Comparison of ENCODE assay signal across 1 cellular context in genomic region chr3:142447852-142448315, GRCh38.
A peak's percentile ranks its signal among the peaks of the same experiment; 100 is the strongest.
TF ChIP-seq lines count a peak whose summit lies in the region.

A gene with protein sequence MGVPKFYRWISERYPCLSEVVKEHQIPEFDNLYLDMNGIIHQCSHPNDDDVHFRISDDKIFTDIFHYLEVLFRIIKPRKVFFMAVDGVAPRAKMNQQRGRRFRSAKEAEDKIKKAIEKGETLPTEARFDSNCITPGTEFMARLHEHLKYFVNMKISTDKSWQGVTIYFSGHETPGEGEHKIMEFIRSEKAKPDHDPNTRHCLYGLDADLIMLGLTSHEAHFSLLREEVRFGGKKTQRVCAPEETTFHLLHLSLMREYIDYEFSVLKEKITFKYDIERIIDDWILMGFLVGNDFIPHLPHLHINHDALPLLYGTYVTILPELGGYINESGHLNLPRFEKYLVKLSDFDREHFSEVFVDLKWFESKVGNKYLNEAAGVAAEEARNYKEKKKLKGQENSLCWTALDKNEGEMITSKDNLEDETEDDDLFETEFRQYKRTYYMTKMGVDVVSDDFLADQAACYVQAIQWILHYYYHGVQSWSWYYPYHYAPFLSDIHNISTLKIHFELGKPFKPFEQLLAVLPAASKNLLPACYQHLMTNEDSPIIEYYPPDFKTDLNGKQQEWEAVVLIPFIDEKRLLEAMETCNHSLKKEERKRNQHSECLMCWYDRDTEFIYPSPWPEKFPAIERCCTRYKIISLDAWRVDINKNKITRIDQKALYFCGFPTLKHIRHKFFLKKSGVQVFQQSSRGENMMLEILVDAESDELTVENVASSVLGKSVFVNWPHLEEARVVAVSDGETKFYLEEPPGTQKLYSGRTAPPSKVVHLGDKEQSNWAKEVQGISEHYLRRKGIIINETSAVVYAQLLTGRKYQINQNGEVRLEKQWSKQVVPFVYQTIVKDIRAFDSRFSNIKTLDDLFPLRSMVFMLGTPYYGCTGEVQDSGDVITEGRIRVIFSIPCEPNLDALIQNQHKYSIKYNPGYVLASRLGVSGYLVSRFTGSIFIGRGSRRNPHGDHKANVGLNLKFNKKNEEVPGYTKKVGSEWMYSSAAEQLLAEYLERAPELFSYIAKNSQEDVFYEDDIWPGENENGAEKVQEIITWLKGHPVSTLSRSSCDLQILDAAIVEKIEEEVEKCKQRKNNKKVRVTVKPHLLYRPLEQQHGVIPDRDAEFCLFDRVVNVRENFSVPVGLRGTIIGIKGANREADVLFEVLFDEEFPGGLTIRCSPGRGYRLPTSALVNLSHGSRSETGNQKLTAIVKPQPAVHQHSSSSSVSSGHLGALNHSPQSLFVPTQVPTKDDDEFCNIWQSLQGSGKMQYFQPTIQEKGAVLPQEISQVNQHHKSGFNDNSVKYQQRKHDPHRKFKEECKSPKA (N-terminal part only) (minus strand): TSS chr3:142448037. CDS start chr3:142447944, 93 bp downstream.

TF ChIP-seq in HepG2, 621 proteins besides CTCF, POLR2A, EP300 and RAD21 (continued from another document and continues in another):
- TF ChIP-seq PBX2 (CRISPR knock-in tag; IDR thresholded peaks at IDR 0.05) (no peak), ZFP37 (CRISPR knock-in tag; IDR thresholded peaks at IDR 0.05; ENCODE audit: borderline replicate concordance) (no peak), ZNF337 (CRISPR knock-in tag; IDR thresholded peaks at IDR 0.05; ENCODE audit: borderline replicate concordance, low read depth) (no peak), ZNF607 (CRISPR knock-in tag; IDR thresholded peaks at IDR 0.05; ENCODE audit: borderline replicate concordance) (no peak), NR3C1 (CRISPR knock-in tag; IDR thresholded peaks at IDR 0.05) (no peak), ZNF747 (CRISPR knock-in tag; IDR thresholded peaks at IDR 0.05; ENCODE audit: borderline replicate concordance) (no peak), HMG20A (CRISPR knock-in tag; IDR thresholded peaks at IDR 0.05; ENCODE audit: borderline replicate concordance) (no peak), ZSCAN12 (CRISPR knock-in tag; IDR thresholded peaks at IDR 0.05) (no peak), ZNF704 (CRISPR knock-in tag; IDR thresholded peaks at IDR 0.05; ENCODE audit: borderline replicate concordance) (no peak), ZFP36L1 (CRISPR knock-in tag; IDR thresholded peaks at IDR 0.05) (0 out of 2 replicates have a peak, but pooled peaks have one; percentile 24), SP4 (CRISPR knock-in tag; IDR thresholded peaks at IDR 0.05) (peak; percentile 39; the same call in 1 of the 2 replicates), ONECUT2 (CRISPR knock-in tag; IDR thresholded peaks at IDR 0.05) (no peak), LBX2 (CRISPR knock-in tag; IDR thresholded peaks at IDR 0.05; ENCODE audit: borderline replicate concordance) (no peak), ELF4 (CRISPR knock-in tag; IDR thresholded peaks at IDR 0.05; ENCODE audit: borderline replicate concordance) (no peak), PRPF4 (IDR thresholded peaks at IDR 0.05; ENCODE audit: low read depth, low read length, poor library complexity, severe bottlenecking) (no peak), HMGXB4 (CRISPR knock-in tag; IDR thresholded peaks at IDR 0.05; ENCODE audit: borderline replicate concordance in 1 of 2, low read depth in 1 of 2) (peak; percentile 76 to 80; a peak in 2 of 4 replicates), REL (CRISPR knock-in tag; conservative IDR thresholded peaks at IDR 0.05) (no peak), PLSCR1 (CRISPR knock-in tag; IDR thresholded peaks at IDR 0.05; ENCODE audit: borderline replicate concordance) (no peak), TBP (CRISPR knock-in tag; IDR thresholded peaks at IDR 0.05) (no peak), EHMT2 (IDR thresholded peaks at IDR 0.05; ENCODE audit: borderline replicate concordance, low read depth, low read length) (no peak), ZFP1 (CRISPR knock-in tag; IDR thresholded peaks at IDR 0.05) (0 out of 2 replicates have a peak, but pooled peaks have one; percentile 42), TRIM24 (CRISPR knock-in tag; IDR thresholded peaks at IDR 0.05) (no peak), ZNF788 (CRISPR knock-in tag; IDR thresholded peaks at IDR 0.05; ENCODE audit: borderline replicate concordance) (peak; percentile 58; the same call in 1 of the 2 replicates), NFE2L2 (IDR thresholded peaks at IDR 0.05; ENCODE audit: low read length) (no peak), ATF2 (CRISPR knock-in tag; IDR thresholded peaks at IDR 0.05) (peak; percentile 79), ZBTB1 (CRISPR knock-in tag; IDR thresholded peaks at IDR 0.05; ENCODE audit: borderline replicate concordance) (no peak), MYC (CRISPR knock-in tag; IDR thresholded peaks at IDR 0.05; ENCODE audit: borderline replicate concordance) (peak; percentile 75), TFDP1 (CRISPR knock-in tag; IDR thresholded peaks at IDR 0.05; ENCODE audit: borderline replicate concordance) (peak; percentile 71; the same call in 1 of the 2 replicates), ZNF282 (IDR thresholded peaks at IDR 0.05; ENCODE audit: partially characterized antibody) (no peak), FOXK1 (CRISPR knock-in tag; IDR thresholded peaks at IDR 0.05; ENCODE audit: borderline replicate concordance, low read depth) (peak; percentile 86), ZKSCAN5 (CRISPR knock-in tag; IDR thresholded peaks at IDR 0.05) (no peak)
- TF ChIP-seq, protein P1, sequence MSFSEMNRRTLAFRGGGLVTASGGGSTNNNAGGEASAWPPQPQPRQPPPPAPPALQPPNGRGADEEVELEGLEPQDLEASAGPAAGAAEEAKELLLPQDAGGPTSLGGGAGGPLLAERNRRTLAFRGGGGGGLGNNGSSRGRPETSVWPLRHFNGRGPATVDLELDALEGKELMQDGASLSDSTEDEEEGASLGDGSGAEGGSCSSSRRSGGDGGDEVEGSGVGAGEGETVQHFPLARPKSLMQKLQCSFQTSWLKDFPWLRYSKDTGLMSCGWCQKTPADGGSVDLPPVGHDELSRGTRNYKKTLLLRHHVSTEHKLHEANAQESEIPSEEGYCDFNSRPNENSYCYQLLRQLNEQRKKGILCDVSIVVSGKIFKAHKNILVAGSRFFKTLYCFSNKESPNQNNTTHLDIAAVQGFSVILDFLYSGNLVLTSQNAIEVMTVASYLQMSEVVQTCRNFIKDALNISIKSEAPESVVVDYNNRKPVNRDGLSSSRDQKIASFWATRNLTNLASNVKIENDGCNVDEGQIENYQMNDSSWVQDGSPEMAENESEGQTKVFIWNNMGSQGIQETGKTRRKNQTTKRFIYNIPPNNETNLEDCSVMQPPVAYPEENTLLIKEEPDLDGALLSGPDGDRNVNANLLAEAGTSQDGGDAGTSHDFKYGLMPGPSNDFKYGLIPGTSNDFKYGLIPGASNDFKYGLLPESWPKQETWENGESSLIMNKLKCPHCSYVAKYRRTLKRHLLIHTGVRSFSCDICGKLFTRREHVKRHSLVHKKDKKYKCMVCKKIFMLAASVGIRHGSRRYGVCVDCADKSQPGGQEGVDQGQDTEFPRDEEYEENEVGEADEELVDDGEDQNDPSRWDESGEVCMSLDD (CRISPR knock-in tag; IDR thresholded peaks at IDR 0.05; ENCODE audit: borderline replicate concordance), result no peak
- TF ChIP-seq, protein P2, sequence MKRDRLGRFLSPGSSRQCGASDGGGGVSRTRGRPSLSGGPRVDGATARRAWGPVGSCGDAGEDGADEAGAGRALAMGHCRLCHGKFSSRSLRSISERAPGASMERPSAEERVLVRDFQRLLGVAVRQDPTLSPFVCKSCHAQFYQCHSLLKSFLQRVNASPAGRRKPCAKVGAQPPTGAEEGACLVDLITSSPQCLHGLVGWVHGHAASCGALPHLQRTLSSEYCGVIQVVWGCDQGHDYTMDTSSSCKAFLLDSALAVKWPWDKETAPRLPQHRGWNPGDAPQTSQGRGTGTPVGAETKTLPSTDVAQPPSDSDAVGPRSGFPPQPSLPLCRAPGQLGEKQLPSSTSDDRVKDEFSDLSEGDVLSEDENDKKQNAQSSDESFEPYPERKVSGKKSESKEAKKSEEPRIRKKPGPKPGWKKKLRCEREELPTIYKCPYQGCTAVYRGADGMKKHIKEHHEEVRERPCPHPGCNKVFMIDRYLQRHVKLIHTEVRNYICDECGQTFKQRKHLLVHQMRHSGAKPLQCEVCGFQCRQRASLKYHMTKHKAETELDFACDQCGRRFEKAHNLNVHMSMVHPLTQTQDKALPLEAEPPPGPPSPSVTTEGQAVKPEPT (CRISPR knock-in tag; IDR thresholded peaks at IDR 0.05; ENCODE audit: low read depth), result no peak; the same call in 1 of the 2 replicates
- TF ChIP-seq, protein P3, sequence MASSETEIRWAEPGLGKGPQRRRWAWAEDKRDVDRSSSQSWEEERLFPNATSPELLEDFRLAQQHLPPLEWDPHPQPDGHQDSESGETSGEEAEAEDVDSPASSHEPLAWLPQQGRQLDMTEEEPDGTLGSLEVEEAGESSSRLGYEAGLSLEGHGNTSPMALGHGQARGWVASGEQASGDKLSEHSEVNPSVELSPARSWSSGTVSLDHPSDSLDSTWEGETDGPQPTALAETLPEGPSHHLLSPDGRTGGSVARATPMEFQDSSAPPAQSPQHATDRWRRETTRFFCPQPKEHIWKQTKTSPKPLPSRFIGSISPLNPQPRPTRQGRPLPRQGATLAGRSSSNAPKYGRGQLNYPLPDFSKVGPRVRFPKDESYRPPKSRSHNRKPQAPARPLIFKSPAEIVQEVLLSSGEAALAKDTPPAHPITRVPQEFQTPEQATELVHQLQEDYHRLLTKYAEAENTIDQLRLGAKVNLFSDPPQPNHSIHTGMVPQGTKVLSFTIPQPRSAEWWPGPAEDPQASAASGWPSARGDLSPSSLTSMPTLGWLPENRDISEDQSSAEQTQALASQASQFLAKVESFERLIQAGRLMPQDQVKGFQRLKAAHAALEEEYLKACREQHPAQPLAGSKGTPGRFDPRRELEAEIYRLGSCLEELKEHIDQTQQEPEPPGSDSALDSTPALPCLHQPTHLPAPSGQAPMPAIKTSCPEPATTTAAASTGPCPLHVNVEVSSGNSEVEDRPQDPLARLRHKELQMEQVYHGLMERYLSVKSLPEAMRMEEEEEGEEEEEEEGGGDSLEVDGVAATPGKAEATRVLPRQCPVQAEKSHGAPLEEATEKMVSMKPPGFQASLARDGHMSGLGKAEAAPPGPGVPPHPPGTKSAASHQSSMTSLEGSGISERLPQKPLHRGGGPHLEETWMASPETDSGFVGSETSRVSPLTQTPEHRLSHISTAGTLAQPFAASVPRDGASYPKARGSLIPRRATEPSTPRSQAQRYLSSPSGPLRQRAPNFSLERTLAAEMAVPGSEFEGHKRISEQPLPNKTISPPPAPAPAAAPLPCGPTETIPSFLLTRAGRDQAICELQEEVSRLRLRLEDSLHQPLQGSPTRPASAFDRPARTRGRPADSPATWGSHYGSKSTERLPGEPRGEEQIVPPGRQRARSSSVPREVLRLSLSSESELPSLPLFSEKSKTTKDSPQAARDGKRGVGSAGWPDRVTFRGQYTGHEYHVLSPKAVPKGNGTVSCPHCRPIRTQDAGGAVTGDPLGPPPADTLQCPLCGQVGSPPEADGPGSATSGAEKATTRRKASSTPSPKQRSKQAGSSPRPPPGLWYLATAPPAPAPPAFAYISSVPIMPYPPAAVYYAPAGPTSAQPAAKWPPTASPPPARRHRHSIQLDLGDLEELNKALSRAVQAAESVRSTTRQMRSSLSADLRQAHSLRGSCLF (CRISPR knock-in tag; IDR thresholded peaks at IDR 0.05; ENCODE audit: borderline replicate concordance), result no peak
